ENCODE assay signal across 9 cellular contexts in genomic region chr12:45217846-45218245, GRCh38. TPM values are rescaled to one million over a fixed set of nuclear protein-coding genes. Genes with fewer than 3 reads are reported as not detected.
A peak's percentile ranks its signal among the peaks of the same experiment; 100 is the strongest.
DNase-seq lines count a peak whose midpoint lies in the region; ATAC-seq and TF ChIP-seq lines count a peak whose summit lies in the region.
"Had no signal": no experiment of that assay in that cellular context is flagged by ENCODE, and none has a peak within 500 bp of the region (broad histone marks: within the 10 kb centered on the region; RNA-seq: fewer than 3 reads in every experiment).

No MANE protein-coding gene starts in this region.

- no peak overlapping the region for H3K27ac ChIP-seq in iPS-18a (ENCODE audit: low read length)
- no peak overlapping the region for H3K27ac ChIP-seq in thymus (ENCODE audit: low read depth)

- H3K27me3 Mint-ChIP-seq in activated CD8-positive, alpha-beta memory T cell treated with anti-CD3 and anti-CD28 coated beads, Interleukin-2, amount 10 ng/mL, durations not matched to agents 7 days and 5 days = no peaks in the 10 kb centered on the region
- H3K27me3 Mint-ChIP-seq in activated CD8-positive, alpha-beta T cell treated with anti-CD3 and anti-CD28 coated beads for 36 hours = no peaks in the 10 kb centered on the region

- 87% methylated on average over 2 of the region's 2 CpGs for WGBS in thymus

- peaks cover 44% of the 10 kb centered on the region for H3K4me1 Mint-ChIP-seq in activated CD8-positive, alpha-beta memory T cell treated with anti-CD3 and anti-CD28 coated beads, Interleukin-2, amount 10 ng/mL, durations not matched to agents 7 days and 5 days
- H3K4me1 Mint-ChIP-seq in activated CD8-positive, alpha-beta T cell treated with anti-CD3 and anti-CD28 coated beads for 36 hours (ENCODE audit: low read depth) = peaks cover 41% of the 10 kb centered on the region

- peak overlapping the region; percentile 94 for H3K4me3 Mint-ChIP-seq in activated CD8-positive, alpha-beta memory T cell treated with anti-CD3 and anti-CD28 coated beads, Interleukin-2, amount 10 ng/mL, durations not matched to agents 7 days and 5 days
- peak overlapping the region; percentile 96 for H3K4me3 Mint-ChIP-seq in activated CD8-positive, alpha-beta T cell treated with anti-CD3 and anti-CD28 coated beads for 36 hours

- no peak for ATAC-seq in activated CD8-positive, alpha-beta memory T cell treated with anti-CD3 and anti-CD28 coated beads, Interleukin-2, amount 10 ng/mL, durations not matched to agents 7 days and 5 days
- ATAC-seq in activated CD8-positive, alpha-beta T cell treated with anti-CD3 and anti-CD28 coated beads for 36 hours = no peak
- ATAC-seq in GM19328 (IDR thresholded peaks at IDR 0.05; ENCODE audit: unreplicated experiment) = no peak

- no peak for TF ChIP-seq CTCF in activated CD8-positive, alpha-beta T cell treated with anti-CD3 and anti-CD28 coated beads for 36 hours (IDR thresholded peaks at IDR 0.05)

- intact Hi-C loops in activated CD8-positive, alpha-beta T cell treated with anti-CD3 and anti-CD28 coated beads for 36 hours (cut with micrococcal nuclease) = no loop called here

- H3K9me3 ChIP-seq in iPS-18a (ENCODE audit: control insufficient read depth, low read depth, low read length) = no peaks in the 10 kb centered on the region
- no peaks in the 10 kb centered on the region for H3K9me3 ChIP-seq in thymus (ENCODE audit: control insufficient read depth)

- H3K9ac ChIP-seq in iPS-18a (ENCODE audit: low read length) = peak overlapping the region; percentile 85

- H3K36me3 Mint-ChIP-seq in activated CD8-positive, alpha-beta memory T cell treated with anti-CD3 and anti-CD28 coated beads, Interleukin-2, amount 10 ng/mL, durations not matched to agents 7 days and 5 days = peaks cover 6% of the 10 kb centered on the region
- no peaks in the 10 kb centered on the region for H3K36me3 Mint-ChIP-seq in activated CD8-positive, alpha-beta T cell treated with anti-CD3 and anti-CD28 coated beads for 36 hours (ENCODE audit: low read depth)

- H3K4me1 ChIP-seq in iPS-18a (ENCODE audit: control insufficient read depth, low read depth, low read length) (peaks cover 34% of the 10 kb centered on the region), thymus (ENCODE audit: control insufficient read depth, insufficient read depth, low read length) (peaks cover 32% of the 10 kb centered on the region)

- peak overlapping the region; percentile 91 for H3K4me3 ChIP-seq in iPS-18a (ENCODE audit: low read length)
- peak overlapping the region; percentile 98 for H3K4me3 ChIP-seq in thymus (ENCODE audit: low read length)

- no peaks in the 10 kb centered on the region for H3K9me3 Mint-ChIP-seq in activated CD8-positive, alpha-beta memory T cell treated with anti-CD3 and anti-CD28 coated beads, Interleukin-2, amount 10 ng/mL, durations not matched to agents 7 days and 5 days (ENCODE audit: low read depth)
- no peaks in the 10 kb centered on the region for H3K9me3 Mint-ChIP-seq in activated CD8-positive, alpha-beta T cell treated with anti-CD3 and anti-CD28 coated beads for 36 hours

- H3K27me3 ChIP-seq in iPS-18a (ENCODE audit: control insufficient read depth, insufficient read depth, low read length) (peaks cover 5% of the 10 kb centered on the region), thymus (ENCODE audit: control insufficient read depth, insufficient read depth) (no peaks in the 10 kb centered on the region)

- no peak for DNase-seq in activated CD8-positive, alpha-beta memory T cell treated with anti-CD3 and anti-CD28 coated beads, Interleukin-2, amount 10 ng/mL, durations not matched to agents 7 days and 5 days
- no peak for DNase-seq in activated CD8-positive, alpha-beta memory T cell treated with anti-CD3 and anti-CD28 coated beads for 24 hours
- no peak for DNase-seq in activated CD8-positive, alpha-beta T cell treated with anti-CD3 and anti-CD28 coated beads for 36 hours
- no peak for DNase-seq in NCI-H2029 treated with DMSO at 0.1 percent for 48 hours (lab: John Stamatoyannopoulos, UW)
- no peak for DNase-seq in activated CD8-positive, alpha-beta memory T cell treated with anti-CD3 and anti-CD28 coated beads, Interleukin-2, amount 50 U/mL, for 48 hours
- DNase-seq: SIG-M5 had no signal

- CTCF ChIA-PET in activated CD8-positive, alpha-beta memory T cell treated with anti-CD3 and anti-CD28 coated beads, Interleukin-2, amount 10 ng/mL, durations not matched to agents 7 days and 5 days (lab: Charles Lee) = interaction anchor here (0.9 to 1.5 kb wide), 3 partner anchors 12 to 527 kb away, joined by 3 to 5 read pairs (median 3); no protein-coding TSS in a partner anchor
- CTCF ChIA-PET in activated CD8-positive, alpha-beta T cell treated with anti-CD3 and anti-CD28 coated beads for 36 hours (lab: Charles Lee) = interaction anchor here (1.3 to 1.5 kb wide), 4 partner anchors 17 to 326 kb away, joined by 3 to 4 read pairs (median 4); no protein-coding TSS in a partner anchor

- POLR2A ChIA-PET in activated CD8-positive, alpha-beta T cell treated with anti-CD3 and anti-CD28 coated beads for 36 hours (lab: Charles Lee) = interaction anchor here (0.7 to 0.8 kb wide), 2 partner anchors 24 to 509 kb away, joined by 3 read pairs; no protein-coding TSS in a partner anchor

- H3K36me3 ChIP-seq in iPS-18a (ENCODE audit: control insufficient read depth, low read depth, low read length) (no peaks in the 10 kb centered on the region), thymus (ENCODE audit: control insufficient read depth, insufficient read depth) (no peaks in the 10 kb centered on the region)

- H3K27ac Mint-ChIP-seq in activated CD8-positive, alpha-beta memory T cell treated with anti-CD3 and anti-CD28 coated beads, Interleukin-2, amount 10 ng/mL, durations not matched to agents 7 days and 5 days = no peak overlapping the region
- no peak overlapping the region for H3K27ac Mint-ChIP-seq in activated CD8-positive, alpha-beta T cell treated with anti-CD3 and anti-CD28 coated beads for 36 hours

RNA-seq across cellular contexts. Expression of gene ANO6, which starts 2.0 kb away (rescaled TPM):
- 10 to 100 TPM; 21.7 to 22.6 TPM for total RNA-seq in activated CD8-positive, alpha-beta memory T cell treated with anti-CD3 and anti-CD28 coated beads, Interleukin-2, amount 10 ng/mL, durations not matched to agents 7 days and 5 days
- total RNA-seq in activated CD8-positive, alpha-beta T cell treated with anti-CD3 and anti-CD28 coated beads for 36 hours = 10 to 100 TPM; 13.1 to 13.6 TPM
- 11.6 TPM for polyA plus RNA-seq in thymus
